ENCODE assay signal across 8 cellular contexts in genomic region chr5:88690619-88691560, GRCh38.
DNase-seq lines count a peak whose midpoint lies in the region; ATAC-seq, FAIRE-seq and TF ChIP-seq lines count a peak whose summit lies in the region.

No MANE protein-coding gene starts in this region.

- H3K4me1 Mint-ChIP-seq in CD14-positive monocyte, result peaks cover 37% of the 10 kb centered on the region
- peaks cover 11% of the 10 kb centered on the region for H3K4me1 Mint-ChIP-seq in stimulated activated effector memory CD8-positive, alpha-beta T cell treated with anti-CD3 and anti-CD28 coated beads, Interleukin-12 subunit alpha, Interleukin-12 subunit beta, amount 100 ng/mL, for 72 hours

- H3K9me3 ChIP-seq in endothelial cell of umbilical vein (replicated peaks; ENCODE audit: control insufficient read depth, insufficient read depth, low read length), result no peaks in the 10 kb centered on the region

- peak overlapping the region; percentile 66 to 97 for H3K4me3 Mint-ChIP-seq in CD14-positive monocyte
- peak overlapping the region; percentile 48 for H3K4me3 Mint-ChIP-seq in stimulated activated effector memory CD8-positive, alpha-beta T cell treated with anti-CD3 and anti-CD28 coated beads, Interleukin-12 subunit alpha, Interleukin-12 subunit beta, amount 100 ng/mL, for 72 hours

- no TSS peak for BruUV-seq in endothelial cell of umbilical vein (replicated peaks; lab: Mats Ljungman, UMichigan)

- FAIRE-seq in endothelial cell of umbilical vein (lab: Jason Lieb, UNC), result peak; percentile 89

- H3K9me1 ChIP-seq in endothelial cell of umbilical vein (replicated peaks; ENCODE audit: control insufficient read depth, extremely low read depth, insufficient read depth, low read length), result no peaks in the 10 kb centered on the region

- H3K9me3 Mint-ChIP-seq in CD14-positive monocyte, result peaks cover 0 to 38% (median 24%) of the 10 kb centered on the region in 7 donors
- H3K9me3 Mint-ChIP-seq in stimulated activated effector memory CD8-positive, alpha-beta T cell treated with anti-CD3 and anti-CD28 coated beads, Interleukin-12 subunit alpha, Interleukin-12 subunit beta, amount 100 ng/mL, for 72 hours, result no peaks in the 10 kb centered on the region

- no peak overlapping the region for H3K27ac ChIP-seq in endothelial cell of umbilical vein (ENCODE audit: insufficient read depth, low read depth, low read length)

- no peaks in the 10 kb centered on the region for H4K20me1 ChIP-seq in endothelial cell of umbilical vein (replicated peaks; ENCODE audit: control insufficient read depth, extremely low read depth, insufficient read depth, low read length)

- no peak for TF ChIP-seq POLR2A in endothelial cell of umbilical vein (IDR thresholded peaks at IDR 0.05; ENCODE audit: low read depth, low read length)

- H3K4me2 ChIP-seq in endothelial cell of umbilical vein (ENCODE audit: insufficient read depth, low read length), result peak overlapping the region; percentile 40

- peaks cover 89 to 98% of the 10 kb centered on the region in 2 experiments for H3K27me3 ChIP-seq in endothelial cell of umbilical vein (ENCODE audit: control insufficient read depth in 2 of 2, insufficient read depth in 2 of 2, low read length in 2 of 2)

- H2AFZ ChIP-seq in endothelial cell of umbilical vein (ENCODE audit: low read depth, low read length), result no peak overlapping the region

- ATAC-seq in GM19043 (IDR thresholded peaks at IDR 0.05; ENCODE audit: low read depth, unreplicated experiment) (peak; percentile 83), HG03280 (IDR thresholded peaks at IDR 0.05; ENCODE audit: unreplicated experiment) (peak; percentile 79)
- peak; percentile 85 for ATAC-seq in stimulated activated effector memory CD8-positive, alpha-beta T cell treated with anti-CD3 and anti-CD28 coated beads, Interleukin-12 subunit alpha, Interleukin-12 subunit beta, amount 100 ng/mL, for 72 hours

- TF ChIP-seq CTCF in CD14-positive monocyte (IDR thresholded peaks at IDR 0.05) (peak; percentile 96), endothelial cell of umbilical vein (IDR thresholded peaks at IDR 0.05; ENCODE audit: extremely low read depth in 1 of 2, insufficient read depth in 1 of 2, low read depth in 1 of 2, low read length in 2 of 2) (peak; percentile 88 to 96)

- H3K4me1 ChIP-seq in endothelial cell of umbilical vein (ENCODE audit: control insufficient read depth, extremely low read depth, insufficient read depth, low read length), result peaks cover 7% of the 10 kb centered on the region

- dilution Hi-C loops in endothelial cell of umbilical vein (cut with MboI; ENCODE audit: extremely low pct_ligation_motif_present, low sequenced_read_pairs), result loop anchor here (25.0 kb wide), 1 partner anchor 554 kb away; no protein-coding TSS in a partner anchor

- POLR2A ChIA-PET in endothelial cell of umbilical vein (lab: Charles Lee), result no interaction called here

- H3K4me3 ChIP-seq in endothelial cell of umbilical vein (replicated peaks in 1 of 3; ENCODE audit: insufficient read depth in 1 of 3, low read depth in 1 of 3, low read length in 3 of 3), result peak overlapping the region in 1 of 3 experiments; percentile 3

- intact Hi-C loops in CD14-positive monocyte (cut with micrococcal nuclease), result loop anchor here in 1 of 2 donors (5.0 kb wide), 1 partner anchor 909 kb away; no protein-coding TSS in a partner anchor
- intact Hi-C loops in endothelial cell of umbilical vein (cut with micrococcal nuclease), result loop anchor here (1.0 to 10.0 kb wide), 5 partner anchors 8 to 1714 kb away; partner anchors contain the start of gene CETN3

- CTCF ChIA-PET in endothelial cell of umbilical vein (lab: Charles Lee), result interaction anchor here (0.6 to 6.0 kb wide), 37 partner anchors 7 to 1723 kb away, joined by 3 to 255 read pairs (median 5); partner anchors contain the start of gene CCNH

- peaks cover 0 to 16% of the 10 kb centered on the region in 2 donors for H3K36me3 Mint-ChIP-seq in CD14-positive monocyte
- H3K36me3 Mint-ChIP-seq in stimulated activated effector memory CD8-positive, alpha-beta T cell treated with anti-CD3 and anti-CD28 coated beads, Interleukin-12 subunit alpha, Interleukin-12 subunit beta, amount 100 ng/mL, for 72 hours, result peaks cover 7% of the 10 kb centered on the region

- peaks cover 100% of the 10 kb centered on the region in 3 donors for H3K27me3 Mint-ChIP-seq in CD14-positive monocyte (ENCODE audit: low read depth in 3 of 3)

- no peaks in the 10 kb centered on the region for H3K36me3 ChIP-seq in endothelial cell of umbilical vein (ENCODE audit: control insufficient read depth in 2 of 2, extremely low read depth in 1 of 2, insufficient read depth in 2 of 2, low read length in 2 of 2)

- DNase-seq in CD14-positive monocyte (ENCODE audit: low spot score) (peak; percentile 72), NCI-H82 treated with DMSO at 0.1 percent for 48 hours (lab: John Stamatoyannopoulos, UW; ENCODE audit: unreplicated experiment) (peak; percentile 40), endothelial cell of umbilical vein (ENCODE audit: low read depth, low spot score) (peak; percentile 72), mucosa of gallbladder (ENCODE audit: low spot score) (peak; percentile 71)
- DNase-seq in activated CD8-positive, alpha-beta memory T cell treated with anti-CD3 and anti-CD28 coated beads, Interleukin-2, amount 50 U/mL, for 4 hours, result peak; percentile 59
- DNase-seq in stimulated activated effector memory CD8-positive, alpha-beta T cell treated with anti-CD3 and anti-CD28 coated beads, Interleukin-12 subunit alpha, Interleukin-12 subunit beta, amount 100 ng/mL, for 72 hours (ENCODE audit: low spot score in 2 of 2), result peak; percentile 48 to 82

- no peak overlapping the region for H3K27ac Mint-ChIP-seq in CD14-positive monocyte
- no peak overlapping the region for H3K27ac Mint-ChIP-seq in stimulated activated effector memory CD8-positive, alpha-beta T cell treated with anti-CD3 and anti-CD28 coated beads, Interleukin-12 subunit alpha, Interleukin-12 subunit beta, amount 100 ng/mL, for 72 hours

- no peaks in the 10 kb centered on the region for H3K79me2 ChIP-seq in endothelial cell of umbilical vein (ENCODE audit: control insufficient read depth, insufficient read depth, low read length)

- H3K9ac ChIP-seq in endothelial cell of umbilical vein (replicated peaks; ENCODE audit: extremely low read depth, insufficient read depth, low read length), result no peak overlapping the region

TF ChIP-seq in endothelial cell of umbilical vein, 7 proteins besides CTCF, POLR2A, EP300 and RAD21:
- peak; percentile 82 for TF ChIP-seq EZH2 (IDR thresholded peaks at IDR 0.05; ENCODE audit: borderline replicate concordance, low read depth, low read length, severe bottlenecking)
- TF ChIP-seq MYC (IDR thresholded peaks at IDR 0.05; ENCODE audit: low read depth, low read length), result no peak
- TF ChIP-seq, protein P1, sequence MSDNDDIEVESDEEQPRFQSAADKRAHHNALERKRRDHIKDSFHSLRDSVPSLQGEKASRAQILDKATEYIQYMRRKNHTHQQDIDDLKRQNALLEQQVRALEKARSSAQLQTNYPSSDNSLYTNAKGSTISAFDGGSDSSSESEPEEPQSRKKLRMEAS (IDR thresholded peaks at IDR 0.05; ENCODE audit: insufficient read depth, insufficient read length), result no peak
